ENCODE assay signal across 1 cellular context in genomic region chr12:123490089-123490488, GRCh38.
TF ChIP-seq lines count a peak whose summit lies in the region.

No MANE protein-coding gene starts in this region.

TF ChIP-seq in SK-N-SH, 30 proteins besides CTCF, POLR2A, EP300 and RAD21 (continued from another document):
- no peak for TF ChIP-seq IRF3 (IDR thresholded peaks at IDR 0.05; ENCODE audit: low read depth, low read length)
- no peak for TF ChIP-seq NRF1 (IDR thresholded peaks at IDR 0.05; ENCODE audit: low read depth, low read length)
- TF ChIP-seq ELF1 (IDR thresholded peaks at IDR 0.05) = no peak
- TF ChIP-seq EZH2phosphoT487 (IDR thresholded peaks at IDR 0.05; ENCODE audit: borderline replicate concordance, low read depth) = no peak
- TF ChIP-seq TEAD4 (IDR thresholded peaks at IDR 0.05; ENCODE audit: borderline replicate concordance, insufficient read depth) = no peak
- no peak for TF ChIP-seq RCOR1 (IDR thresholded peaks at IDR 0.05; ENCODE audit: low read length)
- no peak for TF ChIP-seq REST (IDR thresholded peaks at IDR 0.05; ENCODE audit: low read depth, low read length)
- TF ChIP-seq JUND (IDR thresholded peaks at IDR 0.05) = no peak
- TF ChIP-seq FOSL2 (IDR thresholded peaks at IDR 0.05; ENCODE audit: borderline replicate concordance, low read depth) = no peak
- TF ChIP-seq YY1 (IDR thresholded peaks at IDR 0.05; ENCODE audit: low read depth) = no peak
- TF ChIP-seq PBX3 (IDR thresholded peaks at IDR 0.05) = no peak
- TF ChIP-seq FOXJ3 (CRISPR knock-in tag; IDR thresholded peaks at IDR 0.05) = no peak
- TF ChIP-seq MAX (IDR thresholded peaks at IDR 0.05; ENCODE audit: low read depth) = no peak
- TF ChIP-seq TCF12 (IDR thresholded peaks at IDR 0.05) = no peak
- no peak for TF ChIP-seq MEF2A (IDR thresholded peaks at IDR 0.05; ENCODE audit: borderline replicate concordance, low read depth)
- no peak for TF ChIP-seq FOXM1 (IDR thresholded peaks at IDR 0.05; ENCODE audit: low read depth)
- TF ChIP-seq GATA2 (CRISPR knock-in tag; IDR thresholded peaks at IDR 0.05) = no peak
- no peak for TF ChIP-seq MXI1 (IDR thresholded peaks at IDR 0.05; ENCODE audit: low read depth, low read length)
- no peak for TF ChIP-seq USF2 (IDR thresholded peaks at IDR 0.05; ENCODE audit: borderline replicate concordance, low read depth, low read length)
